In genomic region chr14:23481362-23481970, GRCh38 we compare ENCODE assay signal across 15 cellular contexts. TPM values are rescaled to one million over a fixed set of nuclear protein-coding genes. Genes with fewer than 3 reads are reported as not detected.
A peak's percentile ranks its signal among the peaks of the same experiment; 100 is the strongest.
DNase-seq lines count a peak whose midpoint lies in the region; ATAC-seq and TF ChIP-seq lines count a peak whose summit lies in the region.
"Had no signal": no experiment of that assay in that cellular context is flagged by ENCODE, and none has a peak within 500 bp of the region (broad histone marks: within the 10 kb centered on the region; RNA-seq: fewer than 3 reads in every experiment).

No MANE protein-coding gene starts in this region.

- no peak overlapping the region for H3K27ac ChIP-seq in psoas muscle
- no peak overlapping the region for H3K27ac ChIP-seq in upper lobe of right lung
- H3K27ac ChIP-seq: coronary artery, Peyer's patch had no signal

- intact Hi-C loops in psoas muscle (cut with DNase I) (no loop called here), upper lobe of right lung (cut with DNase I) (no loop called here)

- H3K4me3 ChIP-seq in psoas muscle (no peak overlapping the region), upper lobe of right lung (no peak overlapping the region)
- H3K4me3 ChIP-seq: coronary artery, Peyer's patch had no signal

- no peaks in the 10 kb centered on the region for H3K9me3 ChIP-seq in psoas muscle
- no peaks in the 10 kb centered on the region for H3K9me3 ChIP-seq in upper lobe of right lung
- H3K9me3 ChIP-seq: Peyer's patch had no signal

- in situ Hi-C loops in Caki2 (cut with HindIII; ENCODE audit: low pct_unique_long_range_greater_than_20kb, low sequenced_read_pairs) = no loop called here

- H3K4me3 Mint-ChIP-seq in brain = peak overlapping the region; percentile 38 to 92 (median 82)
- H3K4me3 Mint-ChIP-seq: CD14-positive monocyte, natural killer cell had no signal

- peaks cover 16% of the 10 kb centered on the region for H3K36me3 Mint-ChIP-seq in brain

- H3K27ac Mint-ChIP-seq in brain = peak overlapping the region; percentile 96 to 99 (median 99)
- H3K27ac Mint-ChIP-seq: CD14-positive monocyte, natural killer cell had no signal

- H3K27me3 ChIP-seq in psoas muscle (ENCODE audit: insufficient read depth in 3 of 3, low read length in 2 of 3) (no peaks in the 10 kb centered on the region), upper lobe of right lung (no peaks in the 10 kb centered on the region)
- H3K27me3 ChIP-seq: Peyer's patch had no signal

- TF ChIP-seq CTCF in brain (conservative IDR thresholded peaks at IDR 0.05) (no peak), psoas muscle (IDR thresholded peaks at IDR 0.05) (no peak), upper lobe of right lung (IDR thresholded peaks at IDR 0.05) (no peak)

- peak; percentile 16 for DNase-seq in Caki2 (ENCODE audit: low read depth)
- peak; percentile 23 to 42 for DNase-seq in Kasumi-1 (lab: John Stamatoyannopoulos, UW)
- DNase-seq in iris pigment epithelial cell (ENCODE audit: low read depth) = peak; percentile 15
- no peak for DNase-seq in hippocampal formation (lab: John Stamatoyannopoulos, UW)
- DNase-seq in psoas muscle = no peak
- DNase-seq in upper lobe of right lung = no peak
- DNase-seq in activated CD4-positive, alpha-beta T cell treated with anti-CD3 and anti-CD28 coated beads for 1 hour = no peak
- DNase-seq: natural killer cell, Peyer's patch, T-helper 9 cell had no signal

- peaks cover 8 to 44% of the 10 kb centered on the region in 2 donors for H3K36me3 ChIP-seq in psoas muscle (ENCODE audit: insufficient read depth in 1 of 2, low read depth in 1 of 2)
- H3K36me3 ChIP-seq in upper lobe of right lung = peaks cover 48% of the 10 kb centered on the region

- H3K27me3 Mint-ChIP-seq in brain = no peaks in the 10 kb centered on the region

- no peak for ATAC-seq in psoas muscle
- no peak for ATAC-seq in upper lobe of right lung
- ATAC-seq: activated naive CD4-positive, alpha-beta T cell treated with anti-CD3 and anti-CD28 coated beads, Interleukin-2, amount 50 U/mL, for 72 hours; natural killer cell had no signal

- 53 to 62% (median 57%) methylated on average over 3 of the region's 3 CpGs for WGBS in psoas muscle, 3 donors

- H3K4me1 Mint-ChIP-seq in brain = peaks cover 61% of the 10 kb centered on the region
- H3K4me1 Mint-ChIP-seq: CD14-positive monocyte had no signal

- H3K4me1 ChIP-seq in psoas muscle (no peaks in the 10 kb centered on the region), upper lobe of right lung (no peaks in the 10 kb centered on the region)
- H3K4me1 ChIP-seq: Peyer's patch had no signal

- H3K9me3 Mint-ChIP-seq in brain = no peaks in the 10 kb centered on the region
- H3K9me3 Mint-ChIP-seq: activated naive CD4-positive, alpha-beta T cell treated with anti-CD3 and anti-CD28 coated beads, Interleukin-2, amount 50 U/mL, for 72 hours; CD14-positive monocyte; natural killer cell had no signal

RNA-seq across cellular contexts. Expression of gene NGDN, which starts 12.0 kb away (rescaled TPM):
- 33.9 and 69.9 TPM in 2 replicates for total RNA-seq in Caki2 (2014; rRNA removed; shearing (Covaris generic); ENCODE audit: low replicate concordance)
- polyA plus RNA-seq in brain (ENCODE audit: insufficient read depth, low read depth, low replicate concordance) = 32.0 TPM
- total RNA-seq in psoas muscle = 10 to 100 TPM; 20.3 to 49.9 (median 30.1) TPM
- polyA plus RNA-seq in psoas muscle = 10 to 100 TPM; 60.7 to 91.1 (median 90.1) TPM
- total RNA-seq in upper lobe of right lung = 32.3 TPM

RNA-seq across cellular contexts. Expression of gene MYH7, which starts 46.0 kb away (rescaled TPM):
- not detected in 2 replicates for total RNA-seq in Caki2 (2014; rRNA removed; shearing (Covaris generic); ENCODE audit: low replicate concordance)
- polyA plus RNA-seq in brain (ENCODE audit: insufficient read depth, low read depth, low replicate concordance) (0.56 TPM), psoas muscle (1,000 to 10,000 TPM; 1,035 to 2,043 (median 1,534) TPM)
- total RNA-seq in psoas muscle (over 10,000 TPM in 1 of 4 donors, 1,000 to 10,000 TPM in 3; 4,588 to 15,830 (median 8,724) TPM), upper lobe of right lung (0.12 TPM)
- total RNA-seq: activated naive CD4-positive, alpha-beta T cell treated with anti-CD3 and anti-CD28 coated beads, Interleukin-2, amount 50 U/mL, for 72 hours; natural killer cell; subcutaneous adipose tissue had no signal
- polyA plus RNA-seq: CD14-positive monocyte had no signal

Comparison
In these comparisons a context has a peak if more than half of its experiments do, and no peak if none do; other contexts are left out.
1. DNase-seq: peak in Caki2 (single experiment), Kasumi-1 (2 of 2) and iris pigment epithelial cell (single experiment); none in hippocampal formation (0 of 2), psoas muscle (0 of 2), upper lobe of right lung (single experiment) and activated CD4-positive, alpha-beta T cell treated with anti-CD3 and anti-CD28 coated beads for 1 hour (single experiment).
2. RNA of gene MYH7, which starts 46.0 kb away (total RNA-seq): 4,588 to 15,830 TPM in psoas muscle; 0.12 TPM in upper lobe of right lung (single experiment) and not detected in Caki2; every median in the first group is over 1,000 times any median in the second.